In the genomic region with DNA sequence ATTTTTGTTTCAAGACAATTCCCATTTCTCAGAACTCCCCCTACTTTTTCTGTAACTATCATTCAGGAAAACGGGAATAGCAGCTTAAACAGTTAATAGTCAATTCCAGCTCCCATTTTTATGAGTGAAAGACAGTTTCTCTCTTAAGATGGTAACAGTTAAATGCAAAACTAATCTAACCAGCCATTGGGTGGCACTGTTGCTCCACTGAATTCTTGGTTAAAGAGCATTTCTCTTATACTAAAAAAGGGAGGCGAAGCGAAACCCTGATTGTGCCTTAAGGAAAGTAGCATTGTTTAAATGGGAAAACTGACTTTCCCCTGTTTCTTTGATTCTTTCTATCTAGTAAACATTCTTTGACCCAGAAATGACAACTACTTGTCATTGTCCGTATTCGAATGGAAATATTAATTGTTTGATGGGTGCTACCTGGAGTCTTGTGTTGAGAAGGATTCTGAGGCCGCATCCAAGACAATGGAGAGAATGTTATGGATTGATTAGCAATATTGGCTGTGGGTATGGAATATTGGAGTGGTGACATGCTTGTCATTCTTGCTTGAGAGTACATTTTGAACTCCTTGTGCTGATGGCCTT, we compare ENCODE assay signal across 9 cellular contexts.
DNase-seq lines count a peak whose midpoint lies in the region; ATAC-seq, FAIRE-seq and TF ChIP-seq lines count a peak whose summit lies in the region.
"Had no signal": no experiment of that assay in that cellular context is flagged by ENCODE, and none has a peak within 500 bp of the region (broad histone marks: within the 10 kb centered on the region; RNA-seq: fewer than 3 reads in every experiment).

No MANE protein-coding gene starts in this region.

- peak; percentile 73 for ATAC-seq in RWPE2 (ENCODE audit: low read depth)

- no peak overlapping the region for H4K91ac ChIP-seq in H9 (ENCODE audit: insufficient read length, low read depth, low read length)

- no peak overlapping the region for H3K4me3 Mint-ChIP-seq in H9
- H3K4me3 Mint-ChIP-seq: T-helper 1 cell treated with Interleukin-12 subunit alpha and Interleukin-12 subunit beta and Interleukin-4 antibody, amounts not matched to agents 30 μg/mL and 1 μg/mL, for 36 hours had no signal

- no peak overlapping the region for H2BK20ac ChIP-seq in H9 (ENCODE audit: low read depth, low read length, poor library complexity, severe bottlenecking)

- H2AFZ ChIP-seq in H9 (ENCODE audit: low read length) = no peak overlapping the region
- H2AFZ ChIP-seq in Karpas-422 (ENCODE audit: low read length) = no peak overlapping the region

- no peak overlapping the region for H2BK15ac ChIP-seq in H9 (ENCODE audit: low read depth, low read length)

- no peak overlapping the region for H3K56ac ChIP-seq in H9 (ENCODE audit: insufficient read length, low read depth, low read length)

- H3K9me3 ChIP-seq in AG04450 (ENCODE audit: control insufficient read depth, insufficient read depth, low read length) (no peaks in the 10 kb centered on the region), H9 (ENCODE audit: control insufficient read depth, low read depth, low read length) (no peaks in the 10 kb centered on the region), Karpas-422 (ENCODE audit: low read length) (no peaks in the 10 kb centered on the region), RWPE2 (ENCODE audit: severe bottlenecking) (no peaks in the 10 kb centered on the region)

- CTCF ChIA-PET in AG04450 (lab: Charles Lee) = interaction anchor here (0.5 to 7.3 kb wide), 79 partner anchors 8 to 1617 kb away, joined by 3 to 155 read pairs (median 4); no protein-coding TSS in a partner anchor

- H4K8ac ChIP-seq in H9 (replicated peaks; ENCODE audit: insufficient read length, low read depth, low read length) = no peak overlapping the region

- H3K14ac ChIP-seq in H9 (ENCODE audit: insufficient read depth, low read length) = no peak overlapping the region

- no peaks in the 10 kb centered on the region for H3K9me2 ChIP-seq in Karpas-422 (replicated peaks; ENCODE audit: insufficient read depth, low read length)

- H3K36me3 Mint-ChIP-seq in H9 (ENCODE audit: insufficient read depth in 1 of 3, low read depth in 3 of 3) = no peaks in the 10 kb centered on the region

- no peak overlapping the region for H2AK5ac ChIP-seq in H9 (ENCODE audit: insufficient read length, low read length)

- no peak overlapping the region for H3K27ac ChIP-seq in AG04450 (ENCODE audit: low read depth, low read length)
- H3K27ac ChIP-seq in H9 (ENCODE audit: insufficient read length, low read depth, low read length) = no peak overlapping the region
- H3K27ac ChIP-seq in Karpas-422 (ENCODE audit: low read length) = no peak overlapping the region
- H3K27ac ChIP-seq in RWPE2 (ENCODE audit: poor library complexity, severe bottlenecking) = no peak overlapping the region

- no peak overlapping the region for H4K5ac ChIP-seq in H9 (ENCODE audit: insufficient read length, low read depth, low read length)

- H2BK5ac ChIP-seq in H9 (ENCODE audit: insufficient read length, low read length) = no peak overlapping the region

- H3K36me3 ChIP-seq in Karpas-422 (ENCODE audit: insufficient read depth, low read length) = no peaks in the 10 kb centered on the region
- H3K36me3 ChIP-seq in RWPE2 (ENCODE audit: low read depth) = no peaks in the 10 kb centered on the region

- H3K27me3 ChIP-seq in AG04450 (ENCODE audit: control insufficient read depth, insufficient read depth, low read length) (no peaks in the 10 kb centered on the region), H9 (ENCODE audit: insufficient read depth, low read length) (no peaks in the 10 kb centered on the region), Karpas-422 (ENCODE audit: low read length) (no peaks in the 10 kb centered on the region), RWPE2 (ENCODE audit: insufficient read depth, poor library complexity, severe bottlenecking) (no peaks in the 10 kb centered on the region)

- H3K4me1 ChIP-seq in H9 (ENCODE audit: insufficient read depth, low read length) (no peaks in the 10 kb centered on the region), Karpas-422 (ENCODE audit: low read length) (no peaks in the 10 kb centered on the region), RWPE2 (ENCODE audit: insufficient read depth, poor library complexity, severe bottlenecking) (no peaks in the 10 kb centered on the region)

- DNase-seq in AG04450 (ENCODE audit: low read depth, low spot score) = peak; percentile 57
- DNase-seq in GM04504 (ENCODE audit: low read depth) = peak; percentile 5
- peak; percentile 43 for DNase-seq in H9
- peak; percentile 90 for DNase-seq in Karpas-422
- no peak for DNase-seq in RWPE2 (ENCODE audit: low spot score)
- peak; percentile 31 for DNase-seq in middle frontal gyrus (ENCODE audit: extremely low spot score, low spot score)
- no peak for DNase-seq in central memory CD4-positive, alpha-beta T cell

- H3K4me1 Mint-ChIP-seq in H9 = peaks cover 2 to 4% of the 10 kb centered on the region in 2 experiments

- H3K9ac ChIP-seq in H9 (ENCODE audit: extremely low read depth, insufficient read length, low read length) (no peak overlapping the region), Karpas-422 (ENCODE audit: low read length) (no peak overlapping the region)

- no peaks in the 10 kb centered on the region; a peak in 1 of 5 replicates for H3K9me3 Mint-ChIP-seq in H9
- H3K9me3 Mint-ChIP-seq: T-helper 1 cell treated with Interleukin-12 subunit alpha and Interleukin-12 subunit beta and Interleukin-4 antibody, amounts not matched to agents 30 μg/mL and 1 μg/mL, for 36 hours had no signal

- FAIRE-seq in endometrium (lab: Jason Lieb, UNC) = peak; percentile 76

- H2BK12ac ChIP-seq in H9 (ENCODE audit: insufficient read length, low read depth, low read length) = no peak overlapping the region

- H3K4me3 ChIP-seq in AG04450 (ENCODE audit: low read depth, low read length) = no peak overlapping the region
- no peak overlapping the region for H3K4me3 ChIP-seq in Karpas-422 (ENCODE audit: low read length)
- H3K4me3 ChIP-seq in RWPE2 (ENCODE audit: severe bottlenecking) = no peak overlapping the region

- no peak overlapping the region for H3K23ac ChIP-seq in H9 (ENCODE audit: insufficient read length, low read depth, low read length)

- H3K18ac ChIP-seq in H9 (ENCODE audit: insufficient read length, low read depth, low read length) = no peak overlapping the region

- no peaks in the 10 kb centered on the region for H3K79me2 ChIP-seq in H9 (ENCODE audit: insufficient read depth, low read length)
- no peaks in the 10 kb centered on the region for H3K79me2 ChIP-seq in Karpas-422 (ENCODE audit: low read length)

- POLR2A ChIA-PET in AG04450 (lab: Yijun Ruan, JAX) = no interaction called here

- TF ChIP-seq CTCF in AG04450 (IDR thresholded peaks at IDR 0.05; ENCODE audit: low read depth, low read length) = peak; percentile 70
- TF ChIP-seq CTCF in H9 (conservative IDR thresholded peaks at IDR 0.05) = peak; percentile 85
- TF ChIP-seq CTCF in RWPE2 (IDR thresholded peaks at IDR 0.05; ENCODE audit: poor library complexity, severe bottlenecking) = peak; percentile 95

- H3K79me1 ChIP-seq in H9 (ENCODE audit: insufficient read depth, low read depth, low read length, poor library complexity, severe bottlenecking) = no peaks in the 10 kb centered on the region

- no peaks in the 10 kb centered on the region for H3K23me2 ChIP-seq in H9 (ENCODE audit: insufficient read length, low read depth, low read length, poor library complexity, severe bottlenecking)

- no peak overlapping the region for H3K27ac Mint-ChIP-seq in H9
- H3K27ac Mint-ChIP-seq: T-helper 1 cell treated with Interleukin-12 subunit alpha and Interleukin-12 subunit beta and Interleukin-4 antibody, amounts not matched to agents 30 μg/mL and 1 μg/mL, for 36 hours had no signal

- no peaks in the 10 kb centered on the region for H3K27me3 Mint-ChIP-seq in H9 (ENCODE audit: low read depth)

- no CpG with 5 or more reads among the region's 6 CpGs for WGBS in H9 (ENCODE audit: extremely low coverage, insufficient read length, low lambda C conversion rate)

- H4K20me1 ChIP-seq in H9 (ENCODE audit: control insufficient read depth, insufficient read depth, insufficient read length) = no peaks in the 10 kb centered on the region
- no peaks in the 10 kb centered on the region for H4K20me1 ChIP-seq in Karpas-422 (ENCODE audit: insufficient read depth, low read depth, low read length)

- no peak overlapping the region for H3T11ph ChIP-seq in H9 (ENCODE audit: low read length)

- no peak overlapping the region for H3K4ac ChIP-seq in H9 (ENCODE audit: low read depth, low read length)

- H2BK120ac ChIP-seq in H9 (ENCODE audit: low read depth, low read length, poor library complexity, severe bottlenecking) = no peak overlapping the region

- H3K4me2 ChIP-seq in H9 (ENCODE audit: insufficient read depth, insufficient read length, low read length) (no peak overlapping the region), Karpas-422 (ENCODE audit: low read depth, low read length, poor library complexity, severe bottlenecking) (no peak overlapping the region)

Comparison
In these comparisons a context has a peak if more than half of its experiments do, and no peak if none do; other contexts are left out.
1. DNase-seq: peak in AG04450 (single experiment), GM04504 (single experiment), H9 (single experiment), Karpas-422 (single experiment) and middle frontal gyrus (single experiment); none in RWPE2 (single experiment) and central memory CD4-positive, alpha-beta T cell (single experiment).
2. Peak in every context shown above with its lines, with median percentiles within 50 percentile points of each other: CTCF ChIP-seq.